Comparison of ENCODE assay signal across 1 cellular context in the genomic region with DNA sequence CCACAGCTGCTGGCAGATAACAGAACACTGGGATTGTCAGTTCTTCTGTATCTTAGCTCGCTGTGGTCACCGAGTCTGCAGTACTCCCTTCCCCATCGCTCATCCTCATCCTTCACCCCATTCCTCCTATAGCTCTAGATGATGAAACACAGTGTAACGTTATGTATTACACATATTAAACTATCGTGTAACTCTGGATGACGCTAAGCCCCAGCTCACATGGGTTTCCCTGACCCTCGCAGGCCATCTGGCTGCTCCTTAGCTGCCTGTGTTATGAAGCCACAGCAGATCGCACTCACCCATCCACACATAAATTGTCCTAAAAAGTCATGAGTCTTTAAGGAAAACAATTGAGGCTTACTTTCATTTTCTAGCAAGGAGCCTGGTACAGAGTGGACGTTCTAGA.
TF ChIP-seq lines count a peak whose summit lies in the region.

No MANE protein-coding gene starts in this region.

TF ChIP-seq in K562, 482 proteins besides CTCF, POLR2A, EP300 and RAD21 (continued from another document):
- TF ChIP-seq TRIM24 (IDR thresholded peaks at IDR 0.05) (peak in 1 of 2 experiments; percentile 76; a peak in 2 of 4 replicates), ATF1 (CRISPR knock-in tag; IDR thresholded peaks at IDR 0.05) (no peak), ATF1 (tag; IDR thresholded peaks at IDR 0.05) (peak; percentile 38; the same call in 1 of the 2 replicates), ZNF184 (CRISPR knock-in tag; IDR thresholded peaks at IDR 0.05) (no peak)
